ENCODE assay signal across 1 cellular context in genomic region chr1:173042806-173043205, GRCh38.
TF ChIP-seq lines count a peak whose summit lies in the region.

No MANE protein-coding gene starts in this region.

TF ChIP-seq in IMR-90, 13 proteins besides CTCF, POLR2A, EP300 and RAD21:
- no peak for TF ChIP-seq RFX5 (IDR thresholded peaks at IDR 0.05; ENCODE audit: low read depth, low read length)
